Comparison of ENCODE assay signal across 9 cellular contexts in genomic region chr2:37851428-37851827, GRCh38.
DNase-seq lines count a peak whose midpoint lies in the region; ATAC-seq, FAIRE-seq and TF ChIP-seq lines count a peak whose summit lies in the region.
"Had no signal": no experiment of that assay in that cellular context is flagged by ENCODE, and none has a peak within 500 bp of the region (broad histone marks: within the 10 kb centered on the region; RNA-seq: fewer than 3 reads in every experiment).

No MANE protein-coding gene starts in this region.

- H3K9me3 Mint-ChIP-seq in Calu3 (ENCODE audit: low read depth, unreplicated experiment): no peaks in the 10 kb centered on the region
- H3K9me3 Mint-ChIP-seq in effector memory CD8-positive, alpha-beta T cell: no peaks in the 10 kb centered on the region

- TF ChIP-seq CTCF in Calu3 (IDR thresholded peaks at IDR 0.05; ENCODE audit: unreplicated experiment) (no peak), GM20000 (IDR thresholded peaks at IDR 0.05; ENCODE audit: extremely low read depth, missing control alignments) (no peak)

- intact Hi-C loops in Calu3 (cut with micrococcal nuclease; ENCODE audit: unreplicated experiment): no loop called here

- no peak overlapping the region for H3K4me3 Mint-ChIP-seq in Calu3 (ENCODE audit: low read depth, unreplicated experiment)
- H3K4me3 Mint-ChIP-seq in effector memory CD8-positive, alpha-beta T cell: peak overlapping the region; percentile 8 to 71

- H3K27me3 Mint-ChIP-seq in Calu3 (ENCODE audit: unreplicated experiment): no peaks in the 10 kb centered on the region
- peaks cover 0 to 2% of the 10 kb centered on the region in 2 donors for H3K27me3 Mint-ChIP-seq in effector memory CD8-positive, alpha-beta T cell

- no TSS peak for BruUV-seq in Calu3 (replicated peaks; lab: Mats Ljungman, UMichigan)

- TF ChIP-seq POLR2A in H54 (IDR thresholded peaks at IDR 0.05; ENCODE audit: low read depth, low read length): no peak

- peak overlapping the region; percentile 77 for H3K27ac Mint-ChIP-seq in Calu3 (ENCODE audit: unreplicated experiment)
- peak overlapping the region; percentile 81 to 92 for H3K27ac Mint-ChIP-seq in effector memory CD8-positive, alpha-beta T cell

- H3K4me1 Mint-ChIP-seq in Calu3 (ENCODE audit: low read depth, unreplicated experiment): peaks cover 10% of the 10 kb centered on the region
- peaks cover 11 to 16% of the 10 kb centered on the region in 2 donors for H3K4me1 Mint-ChIP-seq in effector memory CD8-positive, alpha-beta T cell (ENCODE audit: low read depth in 2 of 2)

- H3K36me3 Mint-ChIP-seq in Calu3 (ENCODE audit: insufficient read depth, unreplicated experiment): no peaks in the 10 kb centered on the region
- H3K36me3 Mint-ChIP-seq in effector memory CD8-positive, alpha-beta T cell (ENCODE audit: insufficient read depth): peaks cover 6% of the 10 kb centered on the region

- no peak for DNase-seq in Calu3
- no peak for DNase-seq in effector memory CD8-positive, alpha-beta T cell
- no peak for DNase-seq in NCI-H1417 (lab: John Stamatoyannopoulos, UW)
- no peak for DNase-seq in H54 (ENCODE audit: insufficient read length, low spot score)
- DNase-seq in GM20000 (ENCODE audit: low spot score): no peak
- DNase-seq in HuH-7 (ENCODE audit: low spot score): no peak

- CTCF ChIA-PET in Calu3 (lab: Charles Lee): interaction anchor here (0.7 to 1.0 kb wide), 2 partner anchors 17 to 24 kb away, joined by 3 to 4 read pairs; no protein-coding TSS in a partner anchor

- no peak for FAIRE-seq in H54 (lab: Jason Lieb, UNC)

- ATAC-seq in GM19395 (IDR thresholded peaks at IDR 0.05; ENCODE audit: unreplicated experiment) (peak; percentile 49), HG03139 (IDR thresholded peaks at IDR 0.05; ENCODE audit: unreplicated experiment) (peak; percentile 35)
- peak; percentile 21 for ATAC-seq in effector memory CD8-positive, alpha-beta T cell (replicated peaks)
- ATAC-seq: Panc1 had no signal
